8 cellular contexts compared by ENCODE assay signal in genomic region chr10:133394064-133394663, GRCh38. TPM values are rescaled to one million over a fixed set of nuclear protein-coding genes. Genes with fewer than 3 reads are reported as not detected.
DNase-seq lines count a peak whose midpoint lies in the region; ATAC-seq and TF ChIP-seq lines count a peak whose summit lies in the region.

Gene MTG1, plus strand, starts transcription at chr10:133394157. Its CDS starts 64 bp downstream, at chr10:133394221.

- peak; percentile 63 for TF ChIP-seq EP300 in neural cell (conservative IDR thresholded peaks at IDR 0.05; ENCODE audit: poor library complexity, severe bottlenecking)

- H4K20me1 ChIP-seq in KMS-11 (ENCODE audit: insufficient read depth) (no peaks in the 10 kb centered on the region), neural cell (ENCODE audit: insufficient read depth) (no peaks in the 10 kb centered on the region)

- ATAC-seq in GM21786 (IDR thresholded peaks at IDR 0.05; ENCODE audit: unreplicated experiment) (peak; percentile 56), RWPE2 (ENCODE audit: low read depth) (peak; percentile 98)

- no peaks in the 10 kb centered on the region for H3K9me3 ChIP-seq in RWPE2 (ENCODE audit: severe bottlenecking)
- H3K9me3 ChIP-seq in neural cell (ENCODE audit: low read length) = no peaks in the 10 kb centered on the region
- no peaks in the 10 kb centered on the region for H3K9me3 ChIP-seq in subcutaneous abdominal adipose tissue (ENCODE audit: control insufficient read depth in 5 of 5, low read length in 5 of 5)

- H3K36me3 ChIP-seq in KMS-11 (ENCODE audit: insufficient read depth) (no peaks in the 10 kb centered on the region), RWPE2 (ENCODE audit: low read depth) (peaks cover 35% of the 10 kb centered on the region), neural cell (ENCODE audit: insufficient read depth, low read length) (no peaks in the 10 kb centered on the region), subcutaneous abdominal adipose tissue (ENCODE audit: control insufficient read depth in 5 of 5, insufficient read depth in 5 of 5, low read length in 5 of 5) (peaks cover 0 to 37% (median 30%) of the 10 kb centered on the region in 5 donors)

- H2AFZ ChIP-seq in KMS-11 (ENCODE audit: low read depth) (peak within 1 kb of the TSS; percentile 75), neural cell (ENCODE audit: low read depth, low read length) (peak within 1 kb of the TSS; percentile 83)

- H3K4me2 ChIP-seq in KMS-11 (peak within 1 kb of the TSS; percentile 70), neural cell (ENCODE audit: low read length) (peak within 1 kb of the TSS; percentile 89)

- H3K4me1 ChIP-seq in KMS-11 (ENCODE audit: low read depth, poor library complexity, severe bottlenecking) (peaks cover 40% of the 10 kb centered on the region), RWPE2 (ENCODE audit: insufficient read depth, poor library complexity, severe bottlenecking) (peaks cover 5% of the 10 kb centered on the region), subcutaneous abdominal adipose tissue (ENCODE audit: control insufficient read depth in 5 of 5, insufficient read depth in 5 of 5, low read length in 5 of 5) (peaks cover 0 to 32% (median 13%) of the 10 kb centered on the region in 5 donors)

- TF ChIP-seq CTCF in KMS-11 (conservative IDR thresholded peaks at IDR 0.05; ENCODE audit: low read depth, low read length) = no peak
- no peak for TF ChIP-seq CTCF in RWPE2 (IDR thresholded peaks at IDR 0.05; ENCODE audit: poor library complexity, severe bottlenecking)
- peak; percentile 5 for TF ChIP-seq CTCF in fibroblast of villous mesenchyme (IDR thresholded peaks at IDR 0.05; ENCODE audit: insufficient read depth, low read depth, low read length)
- TF ChIP-seq CTCF in neural cell (IDR thresholded peaks at IDR 0.05; ENCODE audit: poor library complexity, severe bottlenecking) = peak; percentile 55

- no peaks in the 10 kb centered on the region for H3K9me2 ChIP-seq in neural cell (ENCODE audit: insufficient read depth, low read length)

- DNase-seq in EL (peak; percentile 92), RWPE2 (ENCODE audit: low spot score) (peak; percentile 89), activated gamma-delta T cell treated with Interleukin-2 at 50 U/mL for 16 hours (peak; percentile 90), fibroblast of villous mesenchyme (ENCODE audit: low read depth) (peak; percentile 92)

- no peaks in the 10 kb centered on the region for H3F3A ChIP-seq in neural cell (ENCODE audit: insufficient read depth, low read length, poor library complexity, severe bottlenecking)

- peak; percentile 44 for TF ChIP-seq RAD21 in neural cell (conservative IDR thresholded peaks at IDR 0.05)

- H3K27me3 ChIP-seq in KMS-11 (ENCODE audit: insufficient read depth, low read depth) (no peaks in the 10 kb centered on the region), RWPE2 (ENCODE audit: insufficient read depth, poor library complexity, severe bottlenecking) (no peaks in the 10 kb centered on the region), neural cell (ENCODE audit: insufficient read depth, low read depth, low read length) (no peaks in the 10 kb centered on the region), subcutaneous abdominal adipose tissue (ENCODE audit: control insufficient read depth in 5 of 5, insufficient read depth in 4 of 5, low read length in 5 of 5) (no peaks in the 10 kb centered on the region)

- H3K79me2 ChIP-seq in KMS-11 (ENCODE audit: insufficient read depth, low read depth) = peaks cover 17% of the 10 kb centered on the region; the same call in 1 of the 2 replicates
- H3K79me2 ChIP-seq in neural cell (replicated peaks; ENCODE audit: insufficient read depth, low read length) = peaks cover 6% of the 10 kb centered on the region

- H3K4me3 ChIP-seq in KMS-11 (IDR thresholded peaks at IDR 0.05; ENCODE audit: insufficient read depth, low read depth, low read length) (no peak within 1 kb of the TSS), RWPE2 (ENCODE audit: severe bottlenecking) (peak within 1 kb of the TSS; percentile 75), fibroblast of villous mesenchyme (ENCODE audit: low read depth, low read length) (peak within 1 kb of the TSS; percentile 95), neural cell (ENCODE audit: low read length) (peak within 1 kb of the TSS; percentile 99), subcutaneous abdominal adipose tissue (ENCODE audit: low read depth in 1 of 5, low read length in 5 of 5) (peak within 1 kb of the TSS; percentile 82 to 91 (median 85))

- peak within 1 kb of the TSS; percentile 95 for H3K27ac ChIP-seq in KMS-11
- H3K27ac ChIP-seq in RWPE2 (ENCODE audit: poor library complexity, severe bottlenecking) = peak within 1 kb of the TSS; percentile 56
- peak within 1 kb of the TSS; percentile 78 for H3K27ac ChIP-seq in neural cell (ENCODE audit: low read length)
- peak within 1 kb of the TSS; percentile 78 for H3K27ac ChIP-seq in subcutaneous abdominal adipose tissue (ENCODE audit: low read depth, low read length)

- peak within 1 kb of the TSS; percentile 99 for H3K9ac ChIP-seq in KMS-11
- H3K9ac ChIP-seq in neural cell (ENCODE audit: low read length) = peak within 1 kb of the TSS; percentile 85
- peak within 1 kb of the TSS; percentile 88 to 97 (median 91) for H3K9ac ChIP-seq in subcutaneous abdominal adipose tissue (ENCODE audit: low read length in 5 of 5)

TF ChIP-seq in neural cell, 6 proteins besides CTCF, POLR2A, EP300 and RAD21:
- peak; percentile 53 for TF ChIP-seq SMC3 (conservative IDR thresholded peaks at IDR 0.05; ENCODE audit: poor library complexity)
- peak; percentile 97 for TF ChIP-seq MXI1 (conservative IDR thresholded peaks at IDR 0.05; ENCODE audit: poor library complexity, severe bottlenecking)
- TF ChIP-seq TAF1 (IDR thresholded peaks at IDR 0.05; ENCODE audit: low read depth) = peak; percentile 45
- peak; percentile 88 for TF ChIP-seq POLR2AphosphoS5 (IDR thresholded peaks at IDR 0.05)
- TF ChIP-seq EZH2 (IDR thresholded peaks at IDR 0.05; ENCODE audit: borderline replicate concordance, insufficient read depth, low read length, poor library complexity, severe bottlenecking) = no peak
- peak; percentile 51 for TF ChIP-seq REST (IDR thresholded peaks at IDR 0.05; ENCODE audit: borderline replicate concordance)

RNA-seq across cellular contexts. Expression of gene MTG1, which starts in this region (rescaled TPM):
- 22.5 and 35.4 TPM in 2 replicates for total RNA-seq in fibroblast of villous mesenchyme
- polyA plus RNA-seq in neural cell = 49.7 and 52.3 TPM in 2 replicates
- polyA minus RNA-seq in neural cell = 30.2 and 37.5 TPM in 2 replicates

Comparison
In these comparisons a context has a peak if more than half of its experiments do, and no peak if none do; other contexts are left out.
1. CTCF ChIP-seq: peak in fibroblast of villous mesenchyme (single experiment) and neural cell (single experiment); none in KMS-11 (single experiment) and RWPE2 (single experiment).
2. Peak in every context shown above with its lines, with median percentiles within 50 percentile points of each other: DNase-seq, H3K27ac ChIP-seq and H3K9ac ChIP-seq.